In genomic region chr12:6267007-6267721, GRCh38 we compare ENCODE assay signal across 8 cellular contexts. TPM values are rescaled to one million over a fixed set of nuclear protein-coding genes. Genes with fewer than 3 reads are reported as not detected.
A peak's percentile ranks its signal among the peaks of the same experiment; 100 is the strongest.
DNase-seq lines count a peak whose midpoint lies in the region; ATAC-seq, FAIRE-seq and TF ChIP-seq lines count a peak whose summit lies in the region.

No MANE protein-coding gene starts in this region.

- H3K36me3 ChIP-seq in HepG2 (replicated peaks in 1 of 2; ENCODE audit: control insufficient read depth in 1 of 2, insufficient read depth in 2 of 2, low read length in 2 of 2) (no peaks in the 10 kb centered on the region), suprapubic skin (no peaks in the 10 kb centered on the region)

- DNase-seq in activated T-cell treated with anti-CD3 and anti-CD28 coated beads for 48 hours (ENCODE audit: low read depth) (peak; percentile 64), activated T-cell treated with anti-CD3 and anti-CD28 coated beads for 4 hours (no peak), HepG2 (ENCODE audit: low spot score) (no peak), suprapubic skin (ENCODE audit: low spot score in 2 of 2) (no peak), HPDE6-E6E7 (ENCODE audit: extremely low spot score) (no peak), NCI-H1092 treated with DMSO at 0.1 percent for 48 hours (lab: John Stamatoyannopoulos, UW) (no peak), ecto neural progenitor cell (ENCODE audit: low spot score) (no peak)
- no peak for DNase-seq in activated T-helper 1 cell treated with anti-CD3 and anti-CD28 coated beads, Interleukin-12 subunit alpha, Interleukin-12 subunit beta, Interleukin-2, Interleukin-4 antibody, amounts not matched to agents 30 ng/mL and 10 ng/mL and 1 ng/mL, durations not matched to agents 14 hours and 24 hours and 36 hours (ENCODE audit: low spot score)

- 3% methylated on average over 6 of the region's 12 CpGs for WGBS in HepG2 (ENCODE audit: low lambda C conversion rate)
- WGBS in suprapubic skin = 58% methylated on average over 12 of the region's 12 CpGs

- H3K27ac ChIP-seq in HepG2 (ENCODE audit: extremely low read length, insufficient read depth, low read length) (no peak overlapping the region), suprapubic skin (peak overlapping the region; percentile 56)

- H3K9ac ChIP-seq in HepG2 (ENCODE audit: insufficient read depth, low read depth, low read length) = no peak overlapping the region

- intact Hi-C loops in activated T-helper 1 cell treated with anti-CD3 and anti-CD28 coated beads, Interleukin-12 subunit alpha, Interleukin-12 subunit beta, Interleukin-2, Interleukin-4 antibody, amounts not matched to agents 30 ng/mL and 10 ng/mL and 1 ng/mL, durations not matched to agents 14 hours and 24 hours and 36 hours (cut with micrococcal nuclease) = loop anchor here (1.0 to 2.0 kb wide), 5 partner anchors 11 to 100 kb away; no protein-coding TSS in a partner anchor
- intact Hi-C loops in HepG2 (cut with micrococcal nuclease; ENCODE audit: unreplicated experiment) = loop anchor here (5.0 kb wide), 1 partner anchor 35 kb away; no protein-coding TSS in a partner anchor

- in situ Hi-C loops in HepG2 (cut with HindIII; ENCODE audit: extremely low pct_ligation_motif_present, low pct_unique_long_range_greater_than_20kb) = no loop called here

- TF ChIP-seq RAD21 in HepG2 (CRISPR knock-in tag; IDR thresholded peaks at IDR 0.05) = no peak

- no peaks in the 10 kb centered on the region for H4K20me1 ChIP-seq in HepG2 (ENCODE audit: insufficient read depth, low read length)

- H3K27me3 Mint-ChIP-seq in activated T-helper 1 cell treated with anti-CD3 and anti-CD28 coated beads, Interleukin-12 subunit alpha, Interleukin-12 subunit beta, Interleukin-2, Interleukin-4 antibody, amounts not matched to agents 30 ng/mL and 10 ng/mL and 1 ng/mL, durations not matched to agents 14 hours and 24 hours and 36 hours (ENCODE audit: insufficient read depth) = peaks cover 2% of the 10 kb centered on the region

- peak; percentile 40; the same call in 1 of the 3 replicates for ATAC-seq in HepG2

- H3K4me2 ChIP-seq in HepG2 (ENCODE audit: low read depth, low read length) = no peak overlapping the region

- no peak for FAIRE-seq in HepG2 (lab: Jason Lieb, UNC)

- H3K4me3 ChIP-seq in HepG2 (replicated peaks in 1 of 3; ENCODE audit: insufficient read depth in 1 of 3, low read depth in 2 of 3, low read length in 3 of 3) (no peak overlapping the region), suprapubic skin (no peak overlapping the region)

- no peak for TF ChIP-seq EP300 in HepG2 (IDR thresholded peaks at IDR 0.05; ENCODE audit: low read depth in 2 of 2, low read length in 2 of 2)
- no peak for TF ChIP-seq EP300 in HepG2 (CRISPR knock-in tag; IDR thresholded peaks at IDR 0.05; ENCODE audit: borderline replicate concordance)
- no peak for TF ChIP-seq EP300 in suprapubic skin (IDR thresholded peaks at IDR 0.05)

- H3K9me3 Mint-ChIP-seq in activated T-helper 1 cell treated with anti-CD3 and anti-CD28 coated beads, Interleukin-12 subunit alpha, Interleukin-12 subunit beta, Interleukin-2, Interleukin-4 antibody, amounts not matched to agents 30 ng/mL and 10 ng/mL and 1 ng/mL, durations not matched to agents 14 hours and 24 hours and 36 hours = no peaks in the 10 kb centered on the region

- H3K4me1 ChIP-seq in HepG2 (ENCODE audit: insufficient read depth, low read length) (peaks cover 39% of the 10 kb centered on the region), suprapubic skin (peaks cover 22% of the 10 kb centered on the region)

- CTCF ChIA-PET in HepG2 (lab: Yijun Ruan, JAX; ENCODE audit: low intra/inter-chr PET ratio, low total read pairs) = no interaction called here

- no peak overlapping the region for H3K4me3 Mint-ChIP-seq in activated T-helper 1 cell treated with anti-CD3 and anti-CD28 coated beads, Interleukin-12 subunit alpha, Interleukin-12 subunit beta, Interleukin-2, Interleukin-4 antibody, amounts not matched to agents 30 ng/mL and 10 ng/mL and 1 ng/mL, durations not matched to agents 14 hours and 24 hours and 36 hours

- peaks cover 24% of the 10 kb centered on the region for H3K4me1 Mint-ChIP-seq in activated T-helper 1 cell treated with anti-CD3 and anti-CD28 coated beads, Interleukin-12 subunit alpha, Interleukin-12 subunit beta, Interleukin-2, Interleukin-4 antibody, amounts not matched to agents 30 ng/mL and 10 ng/mL and 1 ng/mL, durations not matched to agents 14 hours and 24 hours and 36 hours (ENCODE audit: low read depth)

- POLR2A ChIA-PET in HepG2 (lab: Yijun Ruan, JAX) = no interaction called here

- no peaks in the 10 kb centered on the region for H3K79me2 ChIP-seq in HepG2 (ENCODE audit: insufficient read depth, low read length)

- no peaks in the 10 kb centered on the region for H3K9me3 ChIP-seq in HepG2 (ENCODE audit: low read length)
- H3K9me3 ChIP-seq in suprapubic skin = no peaks in the 10 kb centered on the region

- H3K36me3 Mint-ChIP-seq in activated T-helper 1 cell treated with anti-CD3 and anti-CD28 coated beads, Interleukin-12 subunit alpha, Interleukin-12 subunit beta, Interleukin-2, Interleukin-4 antibody, amounts not matched to agents 30 ng/mL and 10 ng/mL and 1 ng/mL, durations not matched to agents 14 hours and 24 hours and 36 hours (ENCODE audit: low read depth) = no peaks in the 10 kb centered on the region

- no peak overlapping the region for H2AFZ ChIP-seq in HepG2 (ENCODE audit: low read length)

- TF ChIP-seq POLR2A in HepG2 (IDR thresholded peaks at IDR 0.05; ENCODE audit: insufficient read depth in 1 of 2, low read depth in 2 of 2, low read length in 2 of 2) (no peak), suprapubic skin (IDR thresholded peaks at IDR 0.05) (no peak)

- peak overlapping the region; percentile 82 for H3K27ac Mint-ChIP-seq in activated T-helper 1 cell treated with anti-CD3 and anti-CD28 coated beads, Interleukin-12 subunit alpha, Interleukin-12 subunit beta, Interleukin-2, Interleukin-4 antibody, amounts not matched to agents 30 ng/mL and 10 ng/mL and 1 ng/mL, durations not matched to agents 14 hours and 24 hours and 36 hours

- no TSS peak for BruUV-seq in HepG2 (replicated peaks; lab: Mats Ljungman, UMichigan)

- H3K27me3 ChIP-seq in HepG2 (ENCODE audit: control insufficient read depth in 1 of 2, insufficient read depth in 2 of 2, low read length in 2 of 2) (peaks cover 0 to 5% of the 10 kb centered on the region in 2 experiments; a peak in 1 of 5 replicates), suprapubic skin (no peaks in the 10 kb centered on the region)

- TF ChIP-seq CTCF in HepG2 (CRISPR knock-in tag; IDR thresholded peaks at IDR 0.05) (peak; percentile 54), suprapubic skin (IDR thresholded peaks at IDR 0.05) (no peak)

TF ChIP-seq in HepG2, 621 proteins besides CTCF, POLR2A, EP300 and RAD21 (continues in another document):
- TF ChIP-seq GLI4 (CRISPR knock-in tag; IDR thresholded peaks at IDR 0.05; ENCODE audit: borderline replicate concordance) = no peak
- TF ChIP-seq ZMAT3 (CRISPR knock-in tag; conservative IDR thresholded peaks at IDR 0.05) = no peak

RNA-seq across cellular contexts. Expression of gene PLEKHG6, which starts 43.3 kb away (rescaled TPM):
- total RNA-seq in activated T-helper 1 cell treated with anti-CD3 and anti-CD28 coated beads, Interleukin-12 subunit alpha, Interleukin-12 subunit beta, Interleukin-2, Interleukin-4 antibody, amounts not matched to agents 30 ng/mL and 10 ng/mL and 1 ng/mL, durations not matched to agents 14 hours and 24 hours and 36 hours = not detected in 2 replicates
- total RNA-seq in HepG2 (2016; rRNA removed; fragmentation: Illumina TruSeq; extraction: Trizol) (13.1 and 18.9 TPM in 2 replicates), suprapubic skin (10 to 100 TPM; 12.4 to 29.9 (median 27.8) TPM)
- 11.1 and 14.7 TPM in 2 replicates for total RNA-seq in HepG2 (2016; cell fraction: cytosol; rRNA removed; fragmentation: Illumina TruSeq; extraction: Trizol; ENCODE audit: low read depth)
- total RNA-seq in HepG2 (2016; cell fraction: insoluble cytoplasmic fraction; rRNA removed; fragmentation: Illumina TruSeq; extraction: Trizol) = 15.0 and 16.9 TPM in 2 replicates
- total RNA-seq in HepG2 (2016; cell fraction: membrane; rRNA removed; fragmentation: Illumina TruSeq; extraction: Trizol) = 23.7 TPM in 2 replicates
- 15.6 and 19.7 TPM in 2 replicates for total RNA-seq in HepG2 (2016; cell fraction: nucleus; rRNA removed; fragmentation: Illumina TruSeq; extraction: Trizol)
- polyA plus RNA-seq in HepG2 (2011; rRNA removed) = 17.0 and 26.8 TPM in 2 replicates
- polyA plus RNA-seq in HepG2 (2011; cell fraction: cytosol; rRNA removed) = 12.8 and 29.8 TPM in 2 replicates
- polyA plus RNA-seq in HepG2 (2011; cell fraction: nucleus; rRNA removed) = 20.1 and 50.9 TPM in 2 replicates
- polyA plus RNA-seq in HepG2 (2012) = 16.4 and 22.2 TPM in 2 replicates
- polyA plus RNA-seq in HepG2 (2016; cell fraction: cytosol; fragmentation: Illumina TruSeq; extraction: Trizol; ENCODE audit: low read depth) = 16.0 and 16.1 TPM in 2 replicates
- 15.2 and 21.6 TPM in 2 replicates for polyA plus RNA-seq in HepG2 (2016; cell fraction: insoluble cytoplasmic fraction; fragmentation: Illumina TruSeq; extraction: Trizol; ENCODE audit: low read depth)
- polyA plus RNA-seq in HepG2 (2016; cell fraction: membrane; fragmentation: Illumina TruSeq; extraction: Trizol; ENCODE audit: low read depth) = 20.3 and 26.3 TPM in 2 replicates
- 28.0 and 30.9 TPM in 2 replicates for polyA plus RNA-seq in HepG2 (2016; cell fraction: nucleus; fragmentation: Illumina TruSeq; extraction: Trizol; ENCODE audit: insufficient read depth, low read depth)
- 0.70 and 23.3 TPM in 2 replicates for polyA minus RNA-seq in HepG2 (2011; rRNA and poly(A)+ RNA removed; ENCODE audit: low replicate concordance)
- polyA minus RNA-seq in HepG2 (2011; cell fraction: cytosol; rRNA and poly(A)+ RNA removed) = 8.8 and 12.8 TPM in 2 replicates
- 13.3 and 16.5 TPM in 2 replicates for polyA minus RNA-seq in HepG2 (2011; cell fraction: nucleus; rRNA and poly(A)+ RNA removed)

Comparison
In these comparisons a context has a peak if more than half of its experiments do, and no peak if none do; other contexts are left out.
1. RNA of gene PLEKHG6, which starts 43.3 kb away (total RNA-seq): 12.4 to 29.9 TPM in suprapubic skin and 11.1 to 23.7 TPM in HepG2; not detected in activated T-helper 1 cell treated with anti-CD3 and anti-CD28 coated beads, Interleukin-12 subunit alpha, Interleukin-12 subunit beta, Interleukin-2, Interleukin-4 antibody, amounts not matched to agents 30 ng/mL and 10 ng/mL and 1 ng/mL, durations not matched to agents 14 hours and 24 hours and 36 hours; every median in the first group is over 10 times any median in the second.